Comparison of ENCODE assay signal across 8 cellular contexts in genomic region chr3:72100062-72100511, GRCh38.
A peak's percentile ranks its signal among the peaks of the same experiment; 100 is the strongest.
DNase-seq lines count a peak whose midpoint lies in the region; ATAC-seq and TF ChIP-seq lines count a peak whose summit lies in the region.

No MANE protein-coding gene starts in this region.

- no peak for TF ChIP-seq CTCF in testis (IDR thresholded peaks at IDR 0.05)

- no peaks in the 10 kb centered on the region for H3K9me3 Mint-ChIP-seq in activated CD4-positive, alpha-beta T cell treated with anti-CD3 and anti-CD28 coated beads, Interleukin-2, amount 10 ng/mL, durations not matched to agents 24 days and 14 days

- peak overlapping the region; percentile 28 for H3K9ac ChIP-seq in iPS-18a (ENCODE audit: low read length)

- H3K9me3 ChIP-seq in iPS-18a (ENCODE audit: control insufficient read depth, low read depth, low read length) (no peaks in the 10 kb centered on the region), testis (no peaks in the 10 kb centered on the region)

- no peak for ATAC-seq in HG03432 (IDR thresholded peaks at IDR 0.05; ENCODE audit: unreplicated experiment)

- H3K27me3 ChIP-seq in iPS-18a (ENCODE audit: control insufficient read depth, insufficient read depth, low read length) (peaks cover 39% of the 10 kb centered on the region), testis (no peaks in the 10 kb centered on the region)

- WGBS in testis, 2 donors, result 47 to 63% methylated on average over 17 of the region's 17 CpGs

- H3K27me3 Mint-ChIP-seq in activated CD4-positive, alpha-beta T cell treated with anti-CD3 and anti-CD28 coated beads, Interleukin-2, amount 10 ng/mL, durations not matched to agents 24 days and 14 days, result no peaks in the 10 kb centered on the region

- intact Hi-C loops in activated CD4-positive, alpha-beta T cell treated with anti-CD3 and anti-CD28 coated beads, Interleukin-2, amount 10 ng/mL, durations not matched to agents 24 days and 14 days (cut with micrococcal nuclease), result loop anchor here (2.0 kb wide), 3 partner anchors 35 to 117 kb away; no protein-coding TSS in a partner anchor
- intact Hi-C loops in testis (cut with DNase I; ENCODE audit: low total_unique reads), result no loop called here

- H3K36me3 Mint-ChIP-seq in activated CD4-positive, alpha-beta T cell treated with anti-CD3 and anti-CD28 coated beads, Interleukin-2, amount 10 ng/mL, durations not matched to agents 24 days and 14 days (ENCODE audit: low read depth), result no peaks in the 10 kb centered on the region

- peak overlapping the region; percentile 83 for H3K4me3 Mint-ChIP-seq in activated CD4-positive, alpha-beta T cell treated with anti-CD3 and anti-CD28 coated beads, Interleukin-2, amount 10 ng/mL, durations not matched to agents 24 days and 14 days

- H3K27ac ChIP-seq in iPS-18a (ENCODE audit: low read length) (no peak overlapping the region), testis (no peak overlapping the region)

- peaks cover 36% of the 10 kb centered on the region for H3K4me1 Mint-ChIP-seq in activated CD4-positive, alpha-beta T cell treated with anti-CD3 and anti-CD28 coated beads, Interleukin-2, amount 10 ng/mL, durations not matched to agents 24 days and 14 days

- peaks cover 4% of the 10 kb centered on the region for H3K4me1 ChIP-seq in iPS-18a (ENCODE audit: control insufficient read depth, low read depth, low read length)
- peaks cover 10% of the 10 kb centered on the region for H3K4me1 ChIP-seq in testis

- H3K4me3 ChIP-seq in iPS-18a (ENCODE audit: low read length), result peak overlapping the region; percentile 60
- peak overlapping the region; percentile 34 to 39 for H3K4me3 ChIP-seq in testis

- DNase-seq in activated CD4-positive, alpha-beta T cell treated with anti-CD3 and anti-CD28 coated beads, Interleukin-2, amount 10 ng/mL, durations not matched to agents 24 days and 14 days, result no peak
- DNase-seq in activated CD4-positive, alpha-beta T cell treated with anti-CD3 and anti-CD28 coated beads for 1 hour, result no peak
- peak; percentile 45 for DNase-seq in SKM-1 treated with dmso at 0.1 percent for 144 hours (lab: John Stamatoyannopoulos, UW; ENCODE audit: unreplicated experiment)
- DNase-seq in testis, result no peak
- no peak for DNase-seq in HPDE6-E6E7 (ENCODE audit: extremely low spot score)
- DNase-seq in NCI-H2081 (lab: John Stamatoyannopoulos, UW), result no peak

- no peaks in the 10 kb centered on the region for H3K36me3 ChIP-seq in iPS-18a (ENCODE audit: control insufficient read depth, low read depth, low read length)
- H3K36me3 ChIP-seq in testis (ENCODE audit: low read depth, missing control alignments), result no peaks in the 10 kb centered on the region

- H3K27ac Mint-ChIP-seq in activated CD4-positive, alpha-beta T cell treated with anti-CD3 and anti-CD28 coated beads, Interleukin-2, amount 10 ng/mL, durations not matched to agents 24 days and 14 days, result peak overlapping the region; percentile 89

- TF ChIP-seq POLR2A in testis (IDR thresholded peaks at IDR 0.05), result no peak
